ENCODE assay signal across 10 cellular contexts in genomic region chr2:38572167-38572566, GRCh38. TPM values are rescaled to one million over a fixed set of nuclear protein-coding genes. Genes with fewer than 3 reads are reported as not detected.
DNase-seq lines count a peak whose midpoint lies in the region; ATAC-seq and TF ChIP-seq lines count a peak whose summit lies in the region.
"Had no signal": no experiment of that assay in that cellular context is flagged by ENCODE, and none has a peak within 500 bp of the region (broad histone marks: within the 10 kb centered on the region; RNA-seq: fewer than 3 reads in every experiment).

No MANE protein-coding gene starts in this region.

- H3K4me1 ChIP-seq in mucosa of descending colon (ENCODE audit: low read depth), result no peaks in the 10 kb centered on the region

- CTCF ChIA-PET in activated CD8-positive, alpha-beta memory T cell treated with anti-CD3 and anti-CD28 coated beads, Interleukin-2, amount 10 ng/mL, durations not matched to agents 7 days and 5 days (lab: Charles Lee), result interaction anchor here (1.3 to 2.3 kb wide), 2 partner anchors 10 to 36 kb away, joined by 5 to 12 read pairs; no protein-coding TSS in a partner anchor

- no peaks in the 10 kb centered on the region for H3K27me3 Mint-ChIP-seq in activated CD8-positive, alpha-beta memory T cell treated with anti-CD3 and anti-CD28 coated beads, Interleukin-2, amount 10 ng/mL, durations not matched to agents 7 days and 5 days
- no peaks in the 10 kb centered on the region for H3K27me3 Mint-ChIP-seq in T-helper 17 cell

- H3K4me3 ChIP-seq in mucosa of descending colon, result no peak overlapping the region

- DNase-seq in activated CD8-positive, alpha-beta memory T cell treated with anti-CD3 and anti-CD28 coated beads, Interleukin-2, amount 10 ng/mL, durations not matched to agents 7 days and 5 days, result no peak
- no peak for DNase-seq in activated CD8-positive, alpha-beta memory T cell treated with anti-CD3 and anti-CD28 coated beads for 24 hours
- DNase-seq in T-helper 17 cell (no peak), fibroblast of gingiva (ENCODE audit: low read depth) (peak; percentile 55), DMS114 treated with DMSO at 0.1 percent for 48 hours (lab: John Stamatoyannopoulos, UW; ENCODE audit: unreplicated experiment) (no peak), NCI-H2107 (lab: John Stamatoyannopoulos, UW) (no peak), mucosa of descending colon (no peak)
- DNase-seq in stimulated activated CD4-positive, alpha-beta T cell treated with anti-CD3 and anti-CD28 coated beads, Interleukin-4, amount 100 ng/mL, for 1 hour, result peak; percentile 26
- DNase-seq: kidney, NCI-H2029 had no signal

- H3K27ac Mint-ChIP-seq in activated CD8-positive, alpha-beta memory T cell treated with anti-CD3 and anti-CD28 coated beads, Interleukin-2, amount 10 ng/mL, durations not matched to agents 7 days and 5 days, result peak overlapping the region; percentile 62
- peak overlapping the region; percentile 85 for H3K27ac Mint-ChIP-seq in T-helper 17 cell

- TF ChIP-seq CTCF in mucosa of descending colon (IDR thresholded peaks at IDR 0.05), result no peak

- intact Hi-C loops in mucosa of descending colon (cut with DNase I, micrococcal nuclease), result no loop called here

- peaks cover 52% of the 10 kb centered on the region for H3K36me3 Mint-ChIP-seq in activated CD8-positive, alpha-beta memory T cell treated with anti-CD3 and anti-CD28 coated beads, Interleukin-2, amount 10 ng/mL, durations not matched to agents 7 days and 5 days
- peaks cover 5% of the 10 kb centered on the region for H3K36me3 Mint-ChIP-seq in T-helper 17 cell (ENCODE audit: low read depth)

- no peak overlapping the region for H3K4me3 Mint-ChIP-seq in activated CD8-positive, alpha-beta memory T cell treated with anti-CD3 and anti-CD28 coated beads, Interleukin-2, amount 10 ng/mL, durations not matched to agents 7 days and 5 days
- no peak overlapping the region for H3K4me3 Mint-ChIP-seq in T-helper 17 cell

- peaks cover 9% of the 10 kb centered on the region for H3K36me3 ChIP-seq in mucosa of descending colon (ENCODE audit: low read depth)

- peaks cover 28% of the 10 kb centered on the region for H3K4me1 Mint-ChIP-seq in activated CD8-positive, alpha-beta memory T cell treated with anti-CD3 and anti-CD28 coated beads, Interleukin-2, amount 10 ng/mL, durations not matched to agents 7 days and 5 days
- peaks cover 21% of the 10 kb centered on the region for H3K4me1 Mint-ChIP-seq in T-helper 17 cell

- ATAC-seq in activated CD8-positive, alpha-beta memory T cell treated with anti-CD3 and anti-CD28 coated beads, Interleukin-2, amount 10 ng/mL, durations not matched to agents 7 days and 5 days, result no peak
- ATAC-seq in T-helper 17 cell (no peak), mucosa of descending colon (no peak)

- no peaks in the 10 kb centered on the region for H3K9me3 Mint-ChIP-seq in activated CD8-positive, alpha-beta memory T cell treated with anti-CD3 and anti-CD28 coated beads, Interleukin-2, amount 10 ng/mL, durations not matched to agents 7 days and 5 days (ENCODE audit: low read depth)

- no peaks in the 10 kb centered on the region for H3K9me3 ChIP-seq in T-helper 17 cell (ENCODE audit: control insufficient read depth, low read length, poor library complexity, severe bottlenecking)
- H3K9me3 ChIP-seq in mucosa of descending colon, result no peaks in the 10 kb centered on the region

RNA-seq across cellular contexts. Expression of gene HNRNPLL, which starts 30.6 kb away (rescaled TPM):
- 100 to 1,000 TPM in 1 of 2 experiments, 10 to 100 TPM in 1; 88.8 to 106 TPM for total RNA-seq in activated CD8-positive, alpha-beta memory T cell treated with anti-CD3 and anti-CD28 coated beads, Interleukin-2, amount 10 ng/mL, durations not matched to agents 7 days and 5 days
- 10 to 100 TPM; 81.5 to 91.5 TPM for total RNA-seq in T-helper 17 cell
- total RNA-seq in mucosa of descending colon, result 10 to 100 TPM; 45.5 to 68.2 (median 49.6) TPM

Comparison
In these comparisons a context has a peak if more than half of its experiments do, and no peak if none do; other contexts are left out.
1. DNase-seq: peak in fibroblast of gingiva (single experiment) and stimulated activated CD4-positive, alpha-beta T cell treated with anti-CD3 and anti-CD28 coated beads, Interleukin-4, amount 100 ng/mL, for 1 hour (single experiment); none in activated CD8-positive, alpha-beta memory T cell treated with anti-CD3 and anti-CD28 coated beads, Interleukin-2, amount 10 ng/mL, durations not matched to agents 7 days and 5 days (single experiment), activated CD8-positive, alpha-beta memory T cell treated with anti-CD3 and anti-CD28 coated beads for 24 hours (single experiment), T-helper 17 cell (0 of 3), DMS114 treated with DMSO at 0.1 percent for 48 hours (single experiment), NCI-H2107 (single experiment) and mucosa of descending colon (0 of 3).